ENCODE assay signal across 9 cellular contexts in genomic region chr9:71683598-71684235, GRCh38.
DNase-seq lines count a peak whose midpoint lies in the region; ATAC-seq, FAIRE-seq and TF ChIP-seq lines count a peak whose summit lies in the region.
"Had no signal": no experiment of that assay in that cellular context is flagged by ENCODE, and none has a peak within 500 bp of the region (broad histone marks: within the 10 kb centered on the region; RNA-seq: fewer than 3 reads in every experiment).

No MANE protein-coding gene starts in this region.

- CTCF ChIA-PET in K562 (lab: Yijun Ruan, JAX; ENCODE audit: low intra/inter-chr PET ratio), result no interaction called here

- no peak overlapping the region for H3K4me2 ChIP-seq in K562 (ENCODE audit: insufficient read depth, low read length)

- TF ChIP-seq EP300 in K562 (IDR thresholded peaks at IDR 0.05; ENCODE audit: low read length), result no peak

- H3K27ac ChIP-seq in K562 (ENCODE audit: extremely low read depth, low read depth, low read length), result no peak overlapping the region
- H3K27ac ChIP-seq in liver (ENCODE audit: low read depth in 1 of 2, low read length in 2 of 2), result peak overlapping the region; percentile 33 to 75

- H3K9me3 ChIP-seq in K562 (replicated peaks; ENCODE audit: control insufficient read depth, insufficient read depth, low read depth, low read length), result no peaks in the 10 kb centered on the region
- H3K9me3 ChIP-seq in liver (ENCODE audit: control insufficient read depth in 4 of 4, low read length in 3 of 4), result no peaks in the 10 kb centered on the region

- H3K36me3 ChIP-seq in K562 (ENCODE audit: control insufficient read depth, insufficient read depth, low read length) (peaks cover 5% of the 10 kb centered on the region; the same call in 1 of the 3 replicates), liver (ENCODE audit: control insufficient read depth in 4 of 4, insufficient read depth in 3 of 4, low read depth in 1 of 4, low read length in 3 of 4) (peaks cover 0 to 13% (median 5%) of the 10 kb centered on the region in 4 donors)

- no peaks in the 10 kb centered on the region for H3K27me3 ChIP-seq in K562 (ENCODE audit: control insufficient read depth in 2 of 2, insufficient read depth in 2 of 2, low read length in 2 of 2)
- no peaks in the 10 kb centered on the region for H3K27me3 ChIP-seq in liver (ENCODE audit: control insufficient read depth in 4 of 4, insufficient read depth in 4 of 4, low read length in 3 of 4)

- FAIRE-seq in K562 (lab: Jason Lieb, UNC), result no peak
- FAIRE-seq: GM12878 had no signal

- no peaks in the 10 kb centered on the region for H3K9me1 ChIP-seq in K562 (ENCODE audit: control insufficient read depth, insufficient read depth, low read length)

- TF ChIP-seq POLR2A in K562 (conservative IDR thresholded peaks at IDR 0.05), result no peak

- no peak for TF ChIP-seq RAD21 in K562 (CRISPR knock-in tag; conservative IDR thresholded peaks at IDR 0.05 in 1 of 2, IDR thresholded peaks at IDR 0.05 in 1 of 2)
- peak; percentile 74 to 77 for TF ChIP-seq RAD21 in liver (IDR thresholded peaks at IDR 0.05)

- no peak for ATAC-seq in K562
- no peak for ATAC-seq in HG02852 (IDR thresholded peaks at IDR 0.05; ENCODE audit: unreplicated experiment)
- ATAC-seq in GM19397 (IDR thresholded peaks at IDR 0.05; ENCODE audit: unreplicated experiment), result no peak
- ATAC-seq in GM21360 (IDR thresholded peaks at IDR 0.05; ENCODE audit: unreplicated experiment), result no peak
- ATAC-seq: GM12878 had no signal

- peaks cover under 1 to 17% of the 10 kb centered on the region in 2 experiments; a peak in 4 of 5 replicates for H3K4me1 ChIP-seq in K562 (replicated peaks in 1 of 2; ENCODE audit: control insufficient read depth in 2 of 2, insufficient read depth in 2 of 2, low read length in 2 of 2)
- peaks cover 10 to 66% (median 40%) of the 10 kb centered on the region in 4 donors for H3K4me1 ChIP-seq in liver (ENCODE audit: control insufficient read depth in 4 of 4, insufficient read depth in 4 of 4, low read length in 3 of 4)

- POLR2A ChIA-PET in K562 (lab: Yijun Ruan, JAX), result no interaction called here

- no peaks in the 10 kb centered on the region for H4K20me1 ChIP-seq in K562 (replicated peaks; ENCODE audit: control insufficient read depth, insufficient read depth, low read length)

- H2AFZ ChIP-seq in K562 (ENCODE audit: low read depth, low read length), result no peak overlapping the region

- TSS peak; percentile 24 for BruUV-seq in K562 (replicated peaks; lab: Mats Ljungman, UMichigan)

- no peaks in the 10 kb centered on the region for H3K79me2 ChIP-seq in K562 (ENCODE audit: control insufficient read depth, insufficient read depth, low read length)

- WGBS in K562 (ENCODE audit: insufficient coverage, low coverage, missing lambda C conversion rate), result 90% methylated on average over 7 of the region's 9 CpGs
- WGBS in liver, result 44% methylated on average over 9 of the region's 9 CpGs

- no peak overlapping the region for H3K9ac ChIP-seq in K562 (ENCODE audit: insufficient read depth in 1 of 2, low read depth in 2 of 2, low read length in 2 of 2)
- H3K9ac ChIP-seq in liver (ENCODE audit: low read depth in 1 of 2, low read length in 2 of 2), result no peak overlapping the region

- TF ChIP-seq CTCF in K562 (IDR thresholded peaks at IDR 0.05 in 2 of 3, conservative IDR thresholded peaks at IDR 0.05 in 1 of 3; ENCODE audit: insufficient read depth in 2 of 3, low read depth in 1 of 3, low read length in 3 of 3), result no peak
- peak; percentile 27 for TF ChIP-seq CTCF in liver (IDR thresholded peaks at IDR 0.05; ENCODE audit: low read depth, low read length, missing input control)

- DNase-seq in AML-193 (lab: John Stamatoyannopoulos, UW) (peak; percentile 55 to 72), LHCN-M2 (ENCODE audit: low read depth) (peak; percentile 62), K562 (ENCODE audit: extremely low read depth in 1 of 4, low spot score in 3 of 4) (no peak), DMS153 treated with DMSO at 0.1 percent for 48 hours (lab: John Stamatoyannopoulos, UW; ENCODE audit: unreplicated experiment) (no peak)

- intact Hi-C loops in K562 (cut with micrococcal nuclease), result no loop called here

- H3K4me3 ChIP-seq in K562 (no peak overlapping the region), liver (ENCODE audit: low read depth in 1 of 3, low read length in 3 of 3) (peak overlapping the region in 1 of 3 donors; percentile 13)
- H3K4me3 ChIP-seq: GM12878 had no signal

- in situ Hi-C loops in K562 (cut with MboI), result no loop called here

TF ChIP-seq in K562, 482 proteins besides CTCF, POLR2A, EP300 and RAD21:
- no peak for TF ChIP-seq HNRNPUL1 (IDR thresholded peaks at IDR 0.05; ENCODE audit: low read length)
- TF ChIP-seq GATAD2A (IDR thresholded peaks at IDR 0.05), result no peak
- TF ChIP-seq DLX4 (CRISPR knock-in tag; IDR thresholded peaks at IDR 0.05), result no peak
- TF ChIP-seq SAP30 (IDR thresholded peaks at IDR 0.05; ENCODE audit: borderline replicate concordance, insufficient read depth, low read depth, low read length, poor library complexity, severe bottlenecking), result no peak
- TF ChIP-seq HMGN3 (IDR thresholded peaks at IDR 0.05; ENCODE audit: borderline replicate concordance, extremely low read depth, insufficient read length, low read depth, low read length), result no peak
- no peak for TF ChIP-seq SMARCA4 (IDR thresholded peaks at IDR 0.05)
- no peak for TF ChIP-seq BACH1 (tag; IDR thresholded peaks at IDR 0.05)
TF ChIP-seq in K562: peak in this region for 0.

TF ChIP-seq in liver, 16 proteins besides CTCF, POLR2A, EP300 and RAD21:
- peak; percentile 44 to 52 for TF ChIP-seq RXRA (IDR thresholded peaks at IDR 0.05)
- no peak for TF ChIP-seq FOXA2 (IDR thresholded peaks at IDR 0.05)
- TF ChIP-seq JUND (IDR thresholded peaks at IDR 0.05), result peak; percentile 18 to 64
- TF ChIP-seq FOXA1 (IDR thresholded peaks at IDR 0.05), result no peak
- TF ChIP-seq, protein P1, sequence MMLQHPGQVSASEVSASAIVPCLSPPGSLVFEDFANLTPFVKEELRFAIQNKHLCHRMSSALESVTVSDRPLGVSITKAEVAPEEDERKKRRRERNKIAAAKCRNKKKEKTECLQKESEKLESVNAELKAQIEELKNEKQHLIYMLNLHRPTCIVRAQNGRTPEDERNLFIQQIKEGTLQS (IDR thresholded peaks at IDR 0.05), result no peak
- TF ChIP-seq HNF4A (conservative IDR thresholded peaks at IDR 0.05), result peak; percentile 60 to 64
- TF ChIP-seq TAF1 (conservative IDR thresholded peaks at IDR 0.05), result no peak
- no peak for TF ChIP-seq EGR1 (IDR thresholded peaks at IDR 0.05; ENCODE audit: low read depth in 2 of 2)

Comparison
In these comparisons a context has a peak if more than half of its experiments do, and no peak if none do; other contexts are left out.
1. DNase-seq: peak in AML-193 (2 of 2) and LHCN-M2 (single experiment); none in K562 (0 of 4) and DMS153 treated with DMSO at 0.1 percent for 48 hours (single experiment).